8 cellular contexts compared by ENCODE assay signal in genomic region chr6:158042245-158042798, GRCh38.
DNase-seq lines count a peak whose midpoint lies in the region; ATAC-seq and TF ChIP-seq lines count a peak whose summit lies in the region.

No MANE protein-coding gene starts in this region.

- no peak for ATAC-seq in GM21360 (IDR thresholded peaks at IDR 0.05; ENCODE audit: unreplicated experiment)

- no peak for TF ChIP-seq CTCF in cardiac fibroblast (IDR thresholded peaks at IDR 0.05; ENCODE audit: low read depth, low read length)

- H3K27ac ChIP-seq in layer of hippocampus (ENCODE audit: low read depth, low read length): peak overlapping the region; percentile 8
- H3K27ac ChIP-seq in temporal lobe (ENCODE audit: low read depth, low read length): peak overlapping the region; percentile 81

- DNase-seq in LHCN-M2 (ENCODE audit: low read depth): peak; percentile 53
- peak; percentile 78 to 85 for DNase-seq in cardiac fibroblast (ENCODE audit: low read depth in 2 of 2)
- no peak for DNase-seq in activated CD4-positive, alpha-beta T cell treated with anti-CD3 and anti-CD28 coated beads for 48 hours
- no peak for DNase-seq in stimulated activated CD4-positive, alpha-beta T cell treated with anti-CD3 and anti-CD28 coated beads, Interleukin-4, amount 100 ng/mL, for 4 hours
- no peak for DNase-seq in NCI-H1048 (lab: John Stamatoyannopoulos, UW)

- H3K4me3 ChIP-seq in cardiac fibroblast (replicated peaks in 1 of 2; ENCODE audit: low read depth in 2 of 2, low read length in 2 of 2): no peak overlapping the region

- H3K27me3 ChIP-seq in layer of hippocampus (ENCODE audit: control insufficient read depth, insufficient read depth, low read length): no peaks in the 10 kb centered on the region

Comparison
In these comparisons a context has a peak if more than half of its experiments do, and no peak if none do; other contexts are left out.
1. DNase-seq: peak in LHCN-M2 (single experiment) and cardiac fibroblast (2 of 2); none in activated CD4-positive, alpha-beta T cell treated with anti-CD3 and anti-CD28 coated beads for 48 hours (single experiment), stimulated activated CD4-positive, alpha-beta T cell treated with anti-CD3 and anti-CD28 coated beads, Interleukin-4, amount 100 ng/mL, for 4 hours (0 of 2) and NCI-H1048 (single experiment).